ENCODE assay signal across 19 cellular contexts in genomic region chr6:17851001-17851719, GRCh38.
DNase-seq lines count a peak whose midpoint lies in the region; ATAC-seq and TF ChIP-seq lines count a peak whose summit lies in the region.
"Had no signal": no experiment of that assay in that cellular context is flagged by ENCODE, and none has a peak within 500 bp of the region (broad histone marks: within the 10 kb centered on the region; RNA-seq: fewer than 3 reads in every experiment).

No MANE protein-coding gene starts in this region.

- DNase-seq in Caco-2 (no peak), LNCaP clone FGC (ENCODE audit: low read depth) (peak; percentile 89), cerebellum (ENCODE audit: low spot score) (peak; percentile 44), ACHN (no peak), NCI-H187 treated with DMSO at 0.1 percent for 48 hours (lab: John Stamatoyannopoulos, UW) (no peak), heart left ventricle (no peak)
- DNase-seq: activated CD8-positive, alpha-beta T cell treated with anti-CD3 and anti-CD28 coated beads for 36 hours; activated effector memory CD4-positive, alpha-beta T cell treated with anti-CD3 and anti-CD28 coated beads, Interleukin-2, amount 50 U/mL, for 16 hours; Karpas-422; midbrain; NCI-H2029 treated with DMSO at 0.1 percent for 48 hours; NCI-H82; nucleus accumbens; SJCRH30; spleen had no signal

- peaks cover 2% of the 10 kb centered on the region for H3K36me3 ChIP-seq in Caco-2 (ENCODE audit: control insufficient read depth, insufficient read depth, low read length)
- peaks cover 11 to 32% of the 10 kb centered on the region in 2 donors for H3K36me3 ChIP-seq in muscle layer of duodenum (ENCODE audit: control insufficient read depth in 1 of 2, insufficient read depth in 2 of 2, low read length in 2 of 2)
- H3K36me3 ChIP-seq in heart left ventricle = peaks cover 0 to 87% (median 47%) of the 10 kb centered on the region in 9 donors
- H3K36me3 ChIP-seq: SJCRH30 had no signal

- no peaks in the 10 kb centered on the region for H3K9me3 ChIP-seq in Caco-2
- H3K9me3 ChIP-seq in muscle layer of duodenum (ENCODE audit: control insufficient read depth in 1 of 2, low read length in 2 of 2) = no peaks in the 10 kb centered on the region
- H3K9me3 ChIP-seq in heart left ventricle = no peaks in the 10 kb centered on the region
- H3K9me3 ChIP-seq: SJCRH30, spleen, suprapubic skin had no signal

- intact Hi-C loops in Caco-2 (cut with micrococcal nuclease; ENCODE audit: unreplicated experiment) (no loop called here), heart left ventricle (cut with DNase I) (no loop called here)

- CTCF ChIA-PET in Caco-2 (lab: Charles Lee) = no interaction called here

- ATAC-seq in heart left ventricle (no peak), GM18870 (IDR thresholded peaks at IDR 0.05; ENCODE audit: unreplicated experiment) (no peak)
- ATAC-seq: activated CD8-positive, alpha-beta T cell treated with anti-CD3 and anti-CD28 coated beads for 36 hours; GM23338 had no signal

- TF ChIP-seq POLR2A in heart left ventricle (IDR thresholded peaks at IDR 0.05) = no peak

- H3K27ac ChIP-seq in muscle layer of duodenum (ENCODE audit: low read length) (peak overlapping the region; percentile 45), heart left ventricle (peak overlapping the region in 1 of 12 donors; percentile 45)
- H3K27ac ChIP-seq: SJCRH30, spleen, suprapubic skin had no signal

- H3K4me3 Mint-ChIP-seq in Caco-2 (ENCODE audit: unreplicated experiment) = no peak overlapping the region
- H3K4me3 Mint-ChIP-seq: activated CD8-positive, alpha-beta T cell treated with anti-CD3 and anti-CD28 coated beads for 36 hours; GM23338 had no signal

- H3K27me3 ChIP-seq in Caco-2 (replicated peaks; ENCODE audit: control insufficient read depth, insufficient read depth, low read length) (no peaks in the 10 kb centered on the region), muscle layer of duodenum (ENCODE audit: low read depth, low read length) (no peaks in the 10 kb centered on the region), heart left ventricle (no peaks in the 10 kb centered on the region)
- H3K27me3 ChIP-seq: SJCRH30, spleen, suprapubic skin had no signal

- H3K4me3 ChIP-seq in Caco-2 (ENCODE audit: low read depth, low read length) (no peak overlapping the region), LNCaP clone FGC (ENCODE audit: low read depth, low read length) (no peak overlapping the region), muscle layer of duodenum (ENCODE audit: low read depth in 1 of 2, low read length in 2 of 2) (no peak overlapping the region), heart left ventricle (no peak overlapping the region)
- H3K4me3 ChIP-seq: GM23338, SJCRH30, spleen, suprapubic skin had no signal

- POLR2A ChIA-PET in Caco-2 (lab: Charles Lee) = no interaction called here

- no TSS peak for BruUV-seq in Caco-2 (replicated peaks; lab: Mats Ljungman, UMichigan)

- no peak for TF ChIP-seq CTCF in Caco-2 (IDR thresholded peaks at IDR 0.05; ENCODE audit: insufficient read depth in 1 of 2, low read depth in 1 of 2, low read length in 1 of 2, severe bottlenecking in 1 of 2, unreplicated experiment in 1 of 2)
- no peak for TF ChIP-seq CTCF in LNCaP clone FGC (IDR thresholded peaks at IDR 0.05; ENCODE audit: control insufficient read depth, extremely low read depth, insufficient read depth)
- no peak for TF ChIP-seq CTCF in heart left ventricle (IDR thresholded peaks at IDR 0.05)

- in situ Hi-C loops in ACHN (cut with HindIII; ENCODE audit: low pct_ligation_motif_present, low pct_unique_long_range_greater_than_20kb, low sequenced_read_pairs) = no loop called here

- peak overlapping the region; percentile 26 for H3K27ac Mint-ChIP-seq in Caco-2 (ENCODE audit: unreplicated experiment)
- H3K27ac Mint-ChIP-seq: activated CD8-positive, alpha-beta T cell treated with anti-CD3 and anti-CD28 coated beads for 36 hours; GM23338 had no signal

- H3K27me3 Mint-ChIP-seq in Caco-2 (ENCODE audit: insufficient read depth, unreplicated experiment) = no peaks in the 10 kb centered on the region

- WGBS in heart left ventricle, 4 donors = 78 to 90% (median 85%) methylated on average over 3 of the region's 3 CpGs

- H3K4me1 Mint-ChIP-seq in Caco-2 (ENCODE audit: low read depth, unreplicated experiment) = peaks cover 13% of the 10 kb centered on the region
- H3K4me1 Mint-ChIP-seq: GM23338 had no signal

- H3K4me1 ChIP-seq in Caco-2 = peaks cover 13% of the 10 kb centered on the region; the same call in 1 of the 2 replicates
- H3K4me1 ChIP-seq in muscle layer of duodenum (ENCODE audit: control insufficient read depth in 1 of 2, insufficient read depth in 2 of 2, low read length in 2 of 2) = peaks cover 0 to 10% of the 10 kb centered on the region in 2 donors
- H3K4me1 ChIP-seq in heart left ventricle = peaks cover 0 to 13% (median 6%) of the 10 kb centered on the region in 12 donors
- H3K4me1 ChIP-seq: SJCRH30, spleen, suprapubic skin had no signal

- peaks cover 6% of the 10 kb centered on the region for H3K36me3 Mint-ChIP-seq in Caco-2 (ENCODE audit: insufficient read depth, unreplicated experiment)

- H3K9me3 Mint-ChIP-seq in Caco-2 (ENCODE audit: unreplicated experiment) = no peaks in the 10 kb centered on the region
- H3K9me3 Mint-ChIP-seq: activated CD8-positive, alpha-beta T cell treated with anti-CD3 and anti-CD28 coated beads for 36 hours; GM23338 had no signal

Comparison
In these comparisons a context has a peak if more than half of its experiments do, and no peak if none do; other contexts are left out.
1. DNase-seq: peak in LNCaP clone FGC (single experiment) and cerebellum (single experiment); none in Caco-2 (0 of 2), ACHN (single experiment), NCI-H187 treated with DMSO at 0.1 percent for 48 hours (single experiment) and heart left ventricle (0 of 5).